In the genomic region with DNA sequence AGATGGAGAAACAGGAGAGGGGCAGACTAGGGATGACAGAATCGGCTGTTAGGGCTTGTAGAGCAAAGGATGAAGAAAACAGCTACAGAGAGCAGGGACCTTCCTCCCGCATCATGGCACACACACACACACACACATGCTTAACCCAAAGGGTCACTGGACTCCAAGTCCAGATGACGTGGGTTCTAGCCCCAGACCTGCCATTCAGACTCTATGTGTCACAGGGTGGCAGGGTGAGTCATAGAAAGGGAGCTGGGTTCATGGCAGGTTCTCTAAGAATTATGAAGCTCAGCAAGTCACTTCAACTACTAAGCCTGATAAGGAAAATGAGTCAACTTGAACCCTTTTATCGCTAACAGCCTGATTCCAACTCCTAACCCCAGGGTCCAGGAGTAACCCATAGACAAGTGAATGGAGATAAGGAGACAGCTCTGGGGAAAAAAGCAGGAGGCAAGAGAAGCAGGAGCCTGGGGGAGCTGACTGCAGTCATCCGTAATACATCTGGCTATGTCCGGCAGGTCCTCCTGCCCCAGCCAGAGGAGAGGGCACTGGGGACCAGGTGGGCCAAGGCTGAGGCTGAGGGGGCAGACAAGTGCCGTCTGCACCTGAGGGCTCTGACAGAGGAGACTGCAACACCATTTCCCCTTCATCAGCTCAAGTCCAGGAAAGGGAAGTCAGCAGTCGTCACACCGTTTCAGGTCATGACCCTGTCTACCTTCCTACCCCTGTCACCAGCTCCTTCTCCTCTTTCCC, we compare ENCODE assay signal across 9 cellular contexts. TPM values are rescaled to one million over a fixed set of nuclear protein-coding genes. Genes with fewer than 3 reads are reported as not detected.
A peak's percentile ranks its signal among the peaks of the same experiment; 100 is the strongest.
DNase-seq lines count a peak whose midpoint lies in the region; TF ChIP-seq lines count a peak whose summit lies in the region.
"Had no signal": no experiment of that assay in that cellular context is flagged by ENCODE, and none has a peak within 500 bp of the region (broad histone marks: within the 10 kb centered on the region; RNA-seq: fewer than 3 reads in every experiment).

No MANE protein-coding gene starts in this region.

- peaks cover 21% of the 10 kb centered on the region for H3K4me1 Mint-ChIP-seq in type B pancreatic cell (ENCODE audit: unreplicated experiment)

- peak overlapping the region; percentile 73 for H3K27ac Mint-ChIP-seq in type B pancreatic cell

- H3K9me3 ChIP-seq in MG63: no peaks in the 10 kb centered on the region

- H3K9me3 Mint-ChIP-seq in type B pancreatic cell: no peaks in the 10 kb centered on the region

- H3K36me3 Mint-ChIP-seq in type B pancreatic cell: peaks cover 3% of the 10 kb centered on the region

- DNase-seq in AG10803 (ENCODE audit: low read depth) (peak; percentile 88), MG63 (peak; percentile 87), amniotic epithelial cell (ENCODE audit: low read depth) (peak; percentile 99), kidney glomerular epithelial cell (lab: John Stamatoyannopoulos, UW) (peak; percentile 80), type B pancreatic cell (ENCODE audit: extremely low spot score, unreplicated experiment) (no peak), NCI-H69 (lab: John Stamatoyannopoulos, UW) (no peak), SHP77 (lab: John Stamatoyannopoulos, UW) (no peak), NCI-H748 (lab: John Stamatoyannopoulos, UW; ENCODE audit: unreplicated experiment) (no peak)

- TF ChIP-seq CTCF in AG10803 (conservative IDR thresholded peaks at IDR 0.05; ENCODE audit: low read length): no peak
- TF ChIP-seq CTCF in type B pancreatic cell (conservative IDR thresholded peaks at IDR 0.05): no peak

- H3K27me3 ChIP-seq in MG63: no peaks in the 10 kb centered on the region

- H3K4me3 ChIP-seq in AG10803 (ENCODE audit: low read length) (no peak overlapping the region), MG63 (no peak overlapping the region)

- no peaks in the 10 kb centered on the region for H3K27me3 Mint-ChIP-seq in type B pancreatic cell

- peaks cover 13% of the 10 kb centered on the region for H3K36me3 ChIP-seq in MG63

- no peak overlapping the region for H3K4me3 Mint-ChIP-seq in type B pancreatic cell

RNA-seq across cellular contexts. Expression of a gene that starts 3.6 kb away (rescaled TPM):
- total RNA-seq in MG63 (2014; rRNA removed; shearing (Covaris generic); ENCODE audit: low replicate concordance): 181 and 208 TPM in 2 replicates
- 79.1 and 222 TPM in 2 replicates for total RNA-seq in type B pancreatic cell (ENCODE audit: low replicate concordance)

RNA-seq across cellular contexts. Expression of a gene that starts 29.9 kb away (rescaled TPM):
- total RNA-seq in MG63 (2014; rRNA removed; shearing (Covaris generic); ENCODE audit: low replicate concordance): 0.07 and 0.66 TPM in 2 replicates
- total RNA-seq in type B pancreatic cell (ENCODE audit: low replicate concordance): 29.2 and 72.7 TPM in 2 replicates

RNA-seq across cellular contexts. Expression of a gene that starts 35.0 kb away (rescaled TPM):
- not detected in 2 replicates for total RNA-seq in MG63 (2014; rRNA removed; shearing (Covaris generic); ENCODE audit: low replicate concordance)
- 32.4 and 115 TPM in 2 replicates for total RNA-seq in type B pancreatic cell (ENCODE audit: low replicate concordance)
- total RNA-seq: dermis microvascular lymphatic vessel endothelial cell had no signal

RNA-seq across cellular contexts. Expression of a gene that starts 38.5 kb away (rescaled TPM):
- total RNA-seq in MG63 (2014; rRNA removed; shearing (Covaris generic); ENCODE audit: low replicate concordance): 35.0 and 61.5 TPM in 2 replicates
- 18.5 and 98.5 TPM in 2 replicates for total RNA-seq in type B pancreatic cell (ENCODE audit: low replicate concordance)

Comparison
In these comparisons a context has a peak if more than half of its experiments do, and no peak if none do; other contexts are left out.
1. DNase-seq: peak in AG10803 (single experiment), MG63 (single experiment), amniotic epithelial cell (single experiment) and kidney glomerular epithelial cell (single experiment); none in type B pancreatic cell (single experiment), NCI-H69 (single experiment), SHP77 (0 of 2) and NCI-H748 (single experiment).
2. RNA of a gene that starts 29.9 kb away (total RNA-seq): 29.2 to 72.7 TPM in type B pancreatic cell; 0.07 to 0.66 TPM in MG63; every median in the first group is over 10 times any median in the second.
3. RNA of a gene that starts 35.0 kb away (total RNA-seq): 32.4 to 115 TPM in type B pancreatic cell; not detected in MG63; every median in the first group is over 10 times any median in the second.